In the genomic region with DNA sequence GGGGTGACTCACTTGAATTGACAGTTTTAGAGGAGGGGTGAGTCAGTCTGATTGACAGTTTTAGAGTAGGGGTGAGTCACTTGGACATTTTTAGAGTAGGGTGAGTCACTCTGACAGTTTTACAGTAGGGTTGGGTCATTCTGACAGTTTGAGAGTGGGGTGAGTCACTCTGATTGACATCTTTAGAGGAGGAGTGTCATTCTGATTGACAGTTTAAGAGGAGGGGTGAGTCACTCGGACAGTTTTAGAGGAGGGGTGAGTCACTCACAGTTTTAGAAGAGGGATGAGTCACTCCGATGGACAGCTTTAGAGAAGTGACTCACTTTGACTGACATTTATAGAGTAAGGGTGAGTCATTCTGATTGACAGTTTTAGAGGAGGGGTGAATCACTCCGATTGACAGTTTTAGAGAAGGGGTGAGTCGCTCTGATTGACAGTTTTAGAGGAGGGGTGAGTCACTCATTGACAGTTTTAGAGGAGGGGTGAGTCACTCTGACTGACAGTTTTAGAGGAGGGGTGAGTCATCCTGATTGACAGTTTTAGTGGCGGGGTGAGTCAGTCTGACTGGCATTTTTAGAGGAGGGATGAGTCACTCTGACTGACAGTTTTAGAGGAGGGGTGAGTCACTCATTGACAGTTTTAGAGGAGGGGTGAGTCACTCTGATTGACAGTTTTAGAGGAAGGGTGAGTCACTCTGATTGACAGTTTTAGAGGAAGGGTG, we compare ENCODE assay signal across 13 cellular contexts.
DNase-seq lines count a peak whose midpoint lies in the region; ATAC-seq and TF ChIP-seq lines count a peak whose summit lies in the region.
"Had no signal": no experiment of that assay in that cellular context is flagged by ENCODE, and none has a peak within 500 bp of the region (broad histone marks: within the 10 kb centered on the region; RNA-seq: fewer than 3 reads in every experiment).

No MANE protein-coding gene starts in this region.

- intact Hi-C loops in ascending aorta (cut with DNase I), result no loop called here

- H3K9me3 ChIP-seq in ascending aorta, result peaks cover 0 to 15% of the 10 kb centered on the region in 2 donors
- H3K9me3 ChIP-seq: esophagus muscularis mucosa had no signal

- H3K4me1 Mint-ChIP-seq in activated CD8-positive, alpha-beta T cell treated with anti-CD3 and anti-CD28 coated beads, Interleukin-2, amount 10 ng/mL, durations not matched to agents 7 days and 5 days (ENCODE audit: low read depth), result peaks cover 6% of the 10 kb centered on the region

- H3K4me1 ChIP-seq in ascending aorta, result no peaks in the 10 kb centered on the region
- H3K4me1 ChIP-seq: esophagus muscularis mucosa, tibial nerve had no signal

- no peaks in the 10 kb centered on the region for H3K27me3 ChIP-seq in ascending aorta
- H3K27me3 ChIP-seq: tibial nerve had no signal

- H3K9me3 Mint-ChIP-seq in activated CD8-positive, alpha-beta T cell treated with anti-CD3 and anti-CD28 coated beads, Interleukin-2, amount 10 ng/mL, durations not matched to agents 7 days and 5 days (ENCODE audit: insufficient read depth), result peaks cover 43% of the 10 kb centered on the region

- in situ Hi-C loops in KBM-7 (cut with MboI; ENCODE audit: low pct_unique_long_range_greater_than_20kb, low sequenced_read_pairs), result no loop called here

- no peak for ATAC-seq in activated CD8-positive, alpha-beta T cell treated with anti-CD3 and anti-CD28 coated beads, Interleukin-2, amount 10 ng/mL, durations not matched to agents 7 days and 5 days

- DNase-seq in NCI-H345 (lab: John Stamatoyannopoulos, UW), result peak; percentile 51
- DNase-seq in NCI-H345 treated with DMSO at 0.1 percent for 48 hours (lab: John Stamatoyannopoulos, UW; ENCODE audit: unreplicated experiment), result no peak
- DNase-seq in KBM-7, result peak; percentile 4
- peak; percentile 23 for DNase-seq in activated CD8-positive, alpha-beta T cell treated with anti-CD3 and anti-CD28 coated beads, Interleukin-2, amount 10 ng/mL, durations not matched to agents 7 days and 5 days
- DNase-seq in myocyte (ENCODE audit: low read depth), result peak; percentile 2
- DNase-seq in GOT3 (lab: John Stamatoyannopoulos, UW), result no peak
- DNase-seq in foreskin fibroblast, result no peak
- no peak for DNase-seq in ascending aorta (ENCODE audit: low spot score in 2 of 2)
- DNase-seq: amygdala; NCI-H510A; stimulated activated CD4-positive, alpha-beta T cell treated with anti-CD3 and anti-CD28 coated beads, Interleukin-4, amount 100 ng/mL, for 1 hour had no signal

- POLR2A ChIA-PET in activated CD8-positive, alpha-beta T cell treated with anti-CD3 and anti-CD28 coated beads, Interleukin-2, amount 10 ng/mL, durations not matched to agents 7 days and 5 days (lab: Charles Lee), result no interaction called here

- peak overlapping the region; percentile 42 for H3K27ac Mint-ChIP-seq in activated CD8-positive, alpha-beta T cell treated with anti-CD3 and anti-CD28 coated beads, Interleukin-2, amount 10 ng/mL, durations not matched to agents 7 days and 5 days

- no peaks in the 10 kb centered on the region for H3K27me3 Mint-ChIP-seq in activated CD8-positive, alpha-beta T cell treated with anti-CD3 and anti-CD28 coated beads, Interleukin-2, amount 10 ng/mL, durations not matched to agents 7 days and 5 days (ENCODE audit: low read depth)

- H3K36me3 Mint-ChIP-seq in activated CD8-positive, alpha-beta T cell treated with anti-CD3 and anti-CD28 coated beads, Interleukin-2, amount 10 ng/mL, durations not matched to agents 7 days and 5 days (ENCODE audit: low read depth), result peaks cover 12% of the 10 kb centered on the region

- no peak overlapping the region for H3K4me3 Mint-ChIP-seq in activated CD8-positive, alpha-beta T cell treated with anti-CD3 and anti-CD28 coated beads, Interleukin-2, amount 10 ng/mL, durations not matched to agents 7 days and 5 days

- CTCF ChIA-PET in activated CD8-positive, alpha-beta T cell treated with anti-CD3 and anti-CD28 coated beads, Interleukin-2, amount 10 ng/mL, durations not matched to agents 7 days and 5 days (lab: Charles Lee), result no interaction called here

- no peak overlapping the region for H3K27ac ChIP-seq in ascending aorta
- H3K27ac ChIP-seq: esophagus muscularis mucosa, tibial nerve had no signal

- no peak overlapping the region for H3K4me3 ChIP-seq in foreskin fibroblast (ENCODE audit: low read depth in 1 of 2, low read length in 2 of 2)
- H3K4me3 ChIP-seq in ascending aorta, result no peak overlapping the region
- H3K4me3 ChIP-seq: esophagus muscularis mucosa, tibial nerve had no signal

- no peaks in the 10 kb centered on the region for H3K36me3 ChIP-seq in ascending aorta
- H3K36me3 ChIP-seq: esophagus muscularis mucosa, tibial nerve had no signal

- TF ChIP-seq CTCF in foreskin fibroblast (IDR thresholded peaks at IDR 0.05; ENCODE audit: low read depth, low read length) (no peak), ascending aorta (IDR thresholded peaks at IDR 0.05) (no peak)

Comparison
In these comparisons a context has a peak if more than half of its experiments do, and no peak if none do; other contexts are left out.
1. DNase-seq: peak in NCI-H345 (single experiment), KBM-7 (single experiment), activated CD8-positive, alpha-beta T cell treated with anti-CD3 and anti-CD28 coated beads, Interleukin-2, amount 10 ng/mL, durations not matched to agents 7 days and 5 days (single experiment) and myocyte (single experiment); none in NCI-H345 treated with DMSO at 0.1 percent for 48 hours (single experiment), GOT3 (single experiment), foreskin fibroblast (0 of 2) and ascending aorta (0 of 2).